ENCODE assay signal across 1 cellular context in genomic region chr12:25958254-25959068, GRCh38.
TF ChIP-seq lines count a peak whose summit lies in the region.

RASSF8 (plus strand) TSS chr12:25958682; CDS start chr12:26055344, 96,662 bp downstream.

TF ChIP-seq in WTC11, 78 proteins besides CTCF, POLR2A, EP300 and RAD21 (continued from another document):
- TF ChIP-seq FOXK1 (CRISPR knock-in tag; IDR thresholded peaks at IDR 0.05): no peak
- TF ChIP-seq ETV6 (CRISPR knock-in tag; IDR thresholded peaks at IDR 0.05): no peak
- no peak for TF ChIP-seq NR1H2 (CRISPR knock-in tag; IDR thresholded peaks at IDR 0.05)
- no peak for TF ChIP-seq HMGA2 (CRISPR knock-in tag; IDR thresholded peaks at IDR 0.05)
- no peak for TF ChIP-seq SMAD3 (CRISPR knock-in tag; IDR thresholded peaks at IDR 0.05; ENCODE audit: borderline replicate concordance)
- no peak for TF ChIP-seq CREM (CRISPR knock-in tag; IDR thresholded peaks at IDR 0.05)
- no peak for TF ChIP-seq ATF2 (CRISPR knock-in tag; IDR thresholded peaks at IDR 0.05; ENCODE audit: borderline replicate concordance, low read depth)
- TF ChIP-seq CDX4 (CRISPR knock-in tag; IDR thresholded peaks at IDR 0.05; ENCODE audit: borderline replicate concordance): no peak
- peak; percentile 86 for TF ChIP-seq FOXP1 (CRISPR knock-in tag; IDR thresholded peaks at IDR 0.05; ENCODE audit: borderline replicate concordance)
- no peak for TF ChIP-seq ZNF396 (CRISPR knock-in tag; IDR thresholded peaks at IDR 0.05; ENCODE audit: borderline replicate concordance)
- TF ChIP-seq ZNF281 (CRISPR knock-in tag; IDR thresholded peaks at IDR 0.05): no peak
- TF ChIP-seq NFE2L1 (CRISPR knock-in tag; IDR thresholded peaks at IDR 0.05): peak; percentile 53; the same call in 1 of the 2 replicates
- TF ChIP-seq USF2 (CRISPR knock-in tag; IDR thresholded peaks at IDR 0.05): no peak
- no peak for TF ChIP-seq ZNF138 (CRISPR knock-in tag; conservative IDR thresholded peaks at IDR 0.05)
TF ChIP-seq in WTC11: peak in this region for 20.
